ENCODE assay signal across 8 cellular contexts in the genomic region with DNA sequence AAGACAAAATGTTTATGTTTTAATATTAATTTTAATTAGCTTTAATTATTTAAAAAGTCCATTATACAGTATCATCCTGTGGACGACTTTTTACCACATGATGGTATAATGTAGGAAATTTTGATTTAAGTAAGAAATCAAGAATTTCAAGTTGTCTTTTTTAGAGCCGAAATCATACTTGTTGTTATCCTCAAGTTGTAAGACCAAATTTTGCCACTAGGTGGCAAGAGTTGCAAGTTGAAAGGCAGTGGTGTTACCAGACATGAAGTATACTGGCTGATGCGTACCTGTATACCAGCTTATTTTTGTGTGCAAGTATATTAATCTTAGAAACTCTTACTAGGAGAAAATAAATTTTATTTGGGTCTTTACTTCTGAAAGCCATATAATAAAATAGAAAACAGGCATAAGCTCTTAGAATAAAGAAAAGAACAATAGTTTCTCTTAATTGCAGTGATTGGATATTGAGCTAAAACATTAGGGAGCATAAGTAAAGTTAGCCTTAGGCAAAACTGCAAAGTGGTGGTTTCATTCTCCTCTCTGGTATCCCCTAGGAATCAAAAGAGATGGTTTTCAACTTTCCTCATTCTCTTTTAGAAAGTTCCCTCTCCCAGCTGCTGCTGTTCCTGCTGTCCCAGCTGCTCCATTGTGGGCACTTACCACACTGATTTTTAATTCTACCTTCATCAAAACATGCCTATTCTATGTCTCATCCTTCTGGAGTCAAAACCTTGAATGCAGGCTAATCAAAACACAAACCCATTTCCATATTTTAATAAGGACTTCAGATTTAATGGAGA.
A peak's percentile ranks its signal among the peaks of the same experiment; 100 is the strongest.
DNase-seq lines count a peak whose midpoint lies in the region; ATAC-seq and TF ChIP-seq lines count a peak whose summit lies in the region.

No MANE protein-coding gene starts in this region.

- DNase-seq in DMS53 treated with DMSO at 0.1 percent for 48 hours (lab: John Stamatoyannopoulos, UW; ENCODE audit: unreplicated experiment): peak; percentile 24
- DNase-seq in NCI-H345 (lab: John Stamatoyannopoulos, UW): peak; percentile 55
- DNase-seq in amniotic stem cell (lab: John Stamatoyannopoulos, UW): peak; percentile 65
- DNase-seq in iPS DF 19.7 (ENCODE audit: low read depth, low spot score): peak; percentile 23
- no peak for DNase-seq in spleen
- no peak for DNase-seq in stimulated activated CD4-positive, alpha-beta T cell treated with anti-CD3 and anti-CD28 coated beads, Interleukin-12 subunit alpha, Interleukin-12 subunit beta, amount 100 ng/mL, for 4 hours

- peaks cover 0 to 13% (median 7%) of the 10 kb centered on the region in 8 donors for H3K9me3 ChIP-seq in spleen

- TF ChIP-seq CTCF in spleen (IDR thresholded peaks at IDR 0.05 in 8 of 11, conservative IDR thresholded peaks at IDR 0.05 in 3 of 11): peak; percentile 30 to 75 (median 67)

- H3K4me1 ChIP-seq in spleen: no peaks in the 10 kb centered on the region

- no peak overlapping the region for H3K27ac ChIP-seq in spleen

- H3K4me3 ChIP-seq in spleen: no peak overlapping the region

- ATAC-seq in GM19324 (IDR thresholded peaks at IDR 0.05; ENCODE audit: low FRiP score, unreplicated experiment) (peak; percentile 74), HG03378 (IDR thresholded peaks at IDR 0.05; ENCODE audit: unreplicated experiment) (peak; percentile 91)

- 20 to 27% (median 24%) methylated on average over 3 of the region's 3 CpGs for WGBS in spleen, 5 donors

- no peak for TF ChIP-seq POLR2A in spleen (IDR thresholded peaks at IDR 0.05)

- H3K27me3 ChIP-seq in spleen (replicated peaks in 1 of 7): peaks cover 0 to 5% (median 0%) of the 10 kb centered on the region in 7 donors

- intact Hi-C loops in spleen (cut with DNase I; ENCODE audit: low total_unique reads): loop anchor here (5.0 kb wide), 2 partner anchors 668 to 963 kb away; no protein-coding TSS in a partner anchor

- H3K36me3 ChIP-seq in spleen: no peaks in the 10 kb centered on the region

Comparison
In these comparisons a context has a peak if more than half of its experiments do, and no peak if none do; other contexts are left out.
1. DNase-seq: peak in DMS53 treated with DMSO at 0.1 percent for 48 hours (single experiment), NCI-H345 (single experiment), amniotic stem cell (single experiment) and iPS DF 19.7 (single experiment); none in spleen (single experiment) and stimulated activated CD4-positive, alpha-beta T cell treated with anti-CD3 and anti-CD28 coated beads, Interleukin-12 subunit alpha, Interleukin-12 subunit beta, amount 100 ng/mL, for 4 hours (single experiment).